Comparison of ENCODE assay signal across 15 cellular contexts in the genomic region with DNA sequence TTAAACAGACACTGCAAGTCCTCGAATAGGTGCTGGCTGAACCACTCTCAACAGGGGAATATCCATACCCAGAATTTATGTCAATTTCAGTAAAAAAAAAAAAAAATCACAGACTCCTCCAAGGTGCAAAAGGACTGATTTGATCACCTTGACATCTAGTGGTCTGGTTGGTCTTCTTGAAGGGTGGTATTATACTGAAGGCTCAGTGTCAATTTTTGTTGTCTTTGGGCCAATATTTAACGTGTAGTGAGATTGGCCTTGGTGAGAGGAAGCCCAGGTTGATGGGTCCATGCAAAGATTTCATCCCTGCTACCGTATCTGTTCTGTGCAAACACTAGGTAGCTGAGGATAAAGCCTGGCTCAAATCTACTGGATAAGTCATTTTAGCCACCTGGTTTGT. TPM values are rescaled to one million over a fixed set of nuclear protein-coding genes. Genes with fewer than 3 reads are reported as not detected.
A peak's percentile ranks its signal among the peaks of the same experiment; 100 is the strongest.
DNase-seq lines count a peak whose midpoint lies in the region; ATAC-seq and TF ChIP-seq lines count a peak whose summit lies in the region.
"Had no signal": no experiment of that assay in that cellular context is flagged by ENCODE, and none has a peak within 500 bp of the region (broad histone marks: within the 10 kb centered on the region; RNA-seq: fewer than 3 reads in every experiment).

No MANE protein-coding gene starts in this region.

- H3K4me3 Mint-ChIP-seq in T-cell = no peak overlapping the region
- H3K4me3 Mint-ChIP-seq: WTC11 had no signal

- peaks cover 79 to 89% (median 81%) of the 10 kb centered on the region in 3 donors for H3K4me1 Mint-ChIP-seq in T-cell
- H3K4me1 Mint-ChIP-seq: WTC11 had no signal

- CTCF ChIA-PET in T-cell (lab: Charles Lee) = interaction anchor here (0.7 to 1.9 kb wide), 10 partner anchors 15 to 293 kb away, joined by 3 to 11 read pairs (median 3); no protein-coding TSS in a partner anchor

- POLR2A ChIA-PET in T-cell (lab: Charles Lee) = interaction anchor here (0.6 to 0.7 kb wide), 4 partner anchors 18 to 320 kb away, joined by 3 read pairs; no protein-coding TSS in a partner anchor

- H3K27ac Mint-ChIP-seq in T-cell = peak overlapping the region; percentile 92 to 99
- H3K27ac Mint-ChIP-seq: WTC11 had no signal

- H3K9me3 Mint-ChIP-seq in T-cell = peaks cover 0 to 4% (median 3%) of the 10 kb centered on the region in 3 donors

- peak; percentile 43; the same call in 2 of the 3 replicates for TF ChIP-seq CTCF in GM12872 (IDR thresholded peaks at IDR 0.05; ENCODE audit: insufficient read depth, low read depth, low read length)

- DNase-seq in NCI-H748 (lab: John Stamatoyannopoulos, UW; ENCODE audit: unreplicated experiment) = peak; percentile 1
- DNase-seq in NCI-H748 treated with DMSO at 0.1 percent for 48 hours (lab: John Stamatoyannopoulos, UW) = no peak
- no peak for DNase-seq in T-cell
- DNase-seq in left lobe of liver (ENCODE audit: low spot score) = no peak
- DNase-seq in stimulated activated CD4-positive, alpha-beta T cell treated with anti-CD3 and anti-CD28 coated beads, Interleukin-4, amount 100 ng/mL, for 4 hours = no peak
- no peak for DNase-seq in cerebellum (ENCODE audit: low spot score)
- DNase-seq in HUDEP-2 (lab: John Stamatoyannopoulos, UW; ENCODE audit: unreplicated experiment in 76 of 76) = no peak
- DNase-seq: Calu3, IMR-90, NCI-H1436 treated with DMSO at 0.1 percent for 48 hours, NCI-H526 treated with DMSO at 0.1 percent for 48 hours, SJCRH30, trophoblast cell had no signal

- ATAC-seq in T-cell (replicated peaks in 1 of 4) = no peak
- ATAC-seq in left lobe of liver = peak; percentile 73
- ATAC-seq: WTC11 had no signal

- no peaks in the 10 kb centered on the region for H3K27me3 Mint-ChIP-seq in T-cell

- H3K36me3 Mint-ChIP-seq in T-cell = peaks cover 3% of the 10 kb centered on the region
- H3K36me3 Mint-ChIP-seq: WTC11 had no signal

RNA-seq across cellular contexts. Expression of gene GBP5, which starts 4.0 kb away (rescaled TPM):
- total RNA-seq in T-cell (100 to 1,000 TPM in 4 of 5 donors, 10 to 100 TPM in 1; 46.8 to 165 (median 116) TPM), left lobe of liver (0.68 TPM), cerebellum (not detected)
- total RNA-seq: Calu3, IMR-90 had no signal

Comparison
In these comparisons a context has a peak if more than half of its experiments do, and no peak if none do; other contexts are left out.
1. RNA of gene GBP5, which starts 4.0 kb away (total RNA-seq): 46.8 to 165 TPM in T-cell; 0.68 TPM in left lobe of liver (single experiment) and not detected in cerebellum (single experiment); every median in the first group is over 10 times any median in the second.